In the genomic region with DNA sequence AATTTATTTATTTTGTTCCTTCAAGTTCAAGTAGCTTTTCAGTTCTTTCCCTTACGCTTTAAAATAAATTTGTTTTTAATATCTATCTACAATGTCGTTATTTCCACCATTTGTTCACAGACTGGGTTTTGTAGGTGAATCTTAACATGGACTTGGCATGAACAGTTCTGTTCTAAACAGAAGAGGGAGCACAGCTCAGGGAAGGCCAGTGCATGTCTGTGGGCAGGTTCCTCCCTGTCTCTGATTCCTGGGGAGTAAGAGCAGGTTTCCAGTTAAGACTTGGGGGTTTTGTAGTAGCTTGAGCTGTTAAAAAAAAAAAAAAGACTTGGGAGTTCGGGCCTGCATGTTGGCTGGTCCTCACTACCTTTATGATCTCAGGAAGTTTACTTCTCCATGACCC, we compare ENCODE assay signal across 1 cellular context.
TF ChIP-seq lines count a peak whose summit lies in the region.

No MANE protein-coding gene starts in this region.

TF ChIP-seq in SK-N-SH, 30 proteins besides CTCF, POLR2A, EP300 and RAD21:
- TF ChIP-seq, protein P1, sequence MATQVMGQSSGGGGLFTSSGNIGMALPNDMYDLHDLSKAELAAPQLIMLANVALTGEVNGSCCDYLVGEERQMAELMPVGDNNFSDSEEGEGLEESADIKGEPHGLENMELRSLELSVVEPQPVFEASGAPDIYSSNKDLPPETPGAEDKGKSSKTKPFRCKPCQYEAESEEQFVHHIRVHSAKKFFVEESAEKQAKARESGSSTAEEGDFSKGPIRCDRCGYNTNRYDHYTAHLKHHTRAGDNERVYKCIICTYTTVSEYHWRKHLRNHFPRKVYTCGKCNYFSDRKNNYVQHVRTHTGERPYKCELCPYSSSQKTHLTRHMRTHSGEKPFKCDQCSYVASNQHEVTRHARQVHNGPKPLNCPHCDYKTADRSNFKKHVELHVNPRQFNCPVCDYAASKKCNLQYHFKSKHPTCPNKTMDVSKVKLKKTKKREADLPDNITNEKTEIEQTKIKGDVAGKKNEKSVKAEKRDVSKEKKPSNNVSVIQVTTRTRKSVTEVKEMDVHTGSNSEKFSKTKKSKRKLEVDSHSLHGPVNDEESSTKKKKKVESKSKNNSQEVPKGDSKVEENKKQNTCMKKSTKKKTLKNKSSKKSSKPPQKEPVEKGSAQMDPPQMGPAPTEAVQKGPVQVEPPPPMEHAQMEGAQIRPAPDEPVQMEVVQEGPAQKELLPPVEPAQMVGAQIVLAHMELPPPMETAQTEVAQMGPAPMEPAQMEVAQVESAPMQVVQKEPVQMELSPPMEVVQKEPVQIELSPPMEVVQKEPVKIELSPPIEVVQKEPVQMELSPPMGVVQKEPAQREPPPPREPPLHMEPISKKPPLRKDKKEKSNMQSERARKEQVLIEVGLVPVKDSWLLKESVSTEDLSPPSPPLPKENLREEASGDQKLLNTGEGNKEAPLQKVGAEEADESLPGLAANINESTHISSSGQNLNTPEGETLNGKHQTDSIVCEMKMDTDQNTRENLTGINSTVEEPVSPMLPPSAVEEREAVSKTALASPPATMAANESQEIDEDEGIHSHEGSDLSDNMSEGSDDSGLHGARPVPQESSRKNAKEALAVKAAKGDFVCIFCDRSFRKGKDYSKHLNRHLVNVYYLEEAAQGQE (IDR thresholded peaks at IDR 0.05; ENCODE audit: low read depth, low read length), result no peak
- TF ChIP-seq, protein P2, sequence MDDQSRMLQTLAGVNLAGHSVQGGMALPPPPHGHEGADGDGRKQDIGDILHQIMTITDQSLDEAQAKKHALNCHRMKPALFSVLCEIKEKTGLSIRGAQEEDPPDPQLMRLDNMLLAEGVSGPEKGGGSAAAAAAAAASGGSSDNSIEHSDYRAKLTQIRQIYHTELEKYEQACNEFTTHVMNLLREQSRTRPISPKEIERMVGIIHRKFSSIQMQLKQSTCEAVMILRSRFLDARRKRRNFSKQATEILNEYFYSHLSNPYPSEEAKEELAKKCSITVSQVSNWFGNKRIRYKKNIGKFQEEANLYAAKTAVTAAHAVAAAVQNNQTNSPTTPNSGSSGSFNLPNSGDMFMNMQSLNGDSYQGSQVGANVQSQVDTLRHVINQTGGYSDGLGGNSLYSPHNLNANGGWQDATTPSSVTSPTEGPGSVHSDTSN (IDR thresholded peaks at IDR 0.05), result no peak
- no peak for TF ChIP-seq NRF1 (IDR thresholded peaks at IDR 0.05; ENCODE audit: low read depth, low read length)
- TF ChIP-seq, protein P3, sequence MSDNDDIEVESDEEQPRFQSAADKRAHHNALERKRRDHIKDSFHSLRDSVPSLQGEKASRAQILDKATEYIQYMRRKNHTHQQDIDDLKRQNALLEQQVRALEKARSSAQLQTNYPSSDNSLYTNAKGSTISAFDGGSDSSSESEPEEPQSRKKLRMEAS (IDR thresholded peaks at IDR 0.05; ENCODE audit: low read depth), result no peak
- TF ChIP-seq NFIC (IDR thresholded peaks at IDR 0.05; ENCODE audit: borderline replicate concordance), result no peak
- no peak for TF ChIP-seq YY1 (IDR thresholded peaks at IDR 0.05; ENCODE audit: low read depth)
- TF ChIP-seq FOXJ3 (CRISPR knock-in tag; IDR thresholded peaks at IDR 0.05), result no peak
- TF ChIP-seq JUND (IDR thresholded peaks at IDR 0.05), result no peak
- no peak for TF ChIP-seq GABPA (IDR thresholded peaks at IDR 0.05; ENCODE audit: low read depth)
- no peak for TF ChIP-seq RXRA (IDR thresholded peaks at IDR 0.05; ENCODE audit: borderline replicate concordance, low read depth)
- TF ChIP-seq, protein P4, sequence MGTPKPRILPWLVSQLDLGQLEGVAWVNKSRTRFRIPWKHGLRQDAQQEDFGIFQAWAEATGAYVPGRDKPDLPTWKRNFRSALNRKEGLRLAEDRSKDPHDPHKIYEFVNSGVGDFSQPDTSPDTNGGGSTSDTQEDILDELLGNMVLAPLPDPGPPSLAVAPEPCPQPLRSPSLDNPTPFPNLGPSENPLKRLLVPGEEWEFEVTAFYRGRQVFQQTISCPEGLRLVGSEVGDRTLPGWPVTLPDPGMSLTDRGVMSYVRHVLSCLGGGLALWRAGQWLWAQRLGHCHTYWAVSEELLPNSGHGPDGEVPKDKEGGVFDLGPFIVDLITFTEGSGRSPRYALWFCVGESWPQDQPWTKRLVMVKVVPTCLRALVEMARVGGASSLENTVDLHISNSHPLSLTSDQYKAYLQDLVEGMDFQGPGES (IDR thresholded peaks at IDR 0.05; ENCODE audit: low read depth, low read length), result no peak
- TF ChIP-seq TEAD4 (IDR thresholded peaks at IDR 0.05; ENCODE audit: borderline replicate concordance, insufficient read depth), result no peak
- TF ChIP-seq RFX5 (IDR thresholded peaks at IDR 0.05; ENCODE audit: low read length), result no peak
- TF ChIP-seq FOSL2 (IDR thresholded peaks at IDR 0.05; ENCODE audit: borderline replicate concordance, low read depth), result no peak
- no peak for TF ChIP-seq MXI1 (IDR thresholded peaks at IDR 0.05; ENCODE audit: low read depth, low read length)
- TF ChIP-seq SMC3 (IDR thresholded peaks at IDR 0.05; ENCODE audit: low read depth, low read length), result no peak
- TF ChIP-seq EZH2phosphoT487 (IDR thresholded peaks at IDR 0.05; ENCODE audit: borderline replicate concordance, low read depth), result no peak
- TF ChIP-seq SIN3A (IDR thresholded peaks at IDR 0.05; ENCODE audit: borderline replicate concordance, low read depth, low read length), result no peak
